In the genomic region with DNA sequence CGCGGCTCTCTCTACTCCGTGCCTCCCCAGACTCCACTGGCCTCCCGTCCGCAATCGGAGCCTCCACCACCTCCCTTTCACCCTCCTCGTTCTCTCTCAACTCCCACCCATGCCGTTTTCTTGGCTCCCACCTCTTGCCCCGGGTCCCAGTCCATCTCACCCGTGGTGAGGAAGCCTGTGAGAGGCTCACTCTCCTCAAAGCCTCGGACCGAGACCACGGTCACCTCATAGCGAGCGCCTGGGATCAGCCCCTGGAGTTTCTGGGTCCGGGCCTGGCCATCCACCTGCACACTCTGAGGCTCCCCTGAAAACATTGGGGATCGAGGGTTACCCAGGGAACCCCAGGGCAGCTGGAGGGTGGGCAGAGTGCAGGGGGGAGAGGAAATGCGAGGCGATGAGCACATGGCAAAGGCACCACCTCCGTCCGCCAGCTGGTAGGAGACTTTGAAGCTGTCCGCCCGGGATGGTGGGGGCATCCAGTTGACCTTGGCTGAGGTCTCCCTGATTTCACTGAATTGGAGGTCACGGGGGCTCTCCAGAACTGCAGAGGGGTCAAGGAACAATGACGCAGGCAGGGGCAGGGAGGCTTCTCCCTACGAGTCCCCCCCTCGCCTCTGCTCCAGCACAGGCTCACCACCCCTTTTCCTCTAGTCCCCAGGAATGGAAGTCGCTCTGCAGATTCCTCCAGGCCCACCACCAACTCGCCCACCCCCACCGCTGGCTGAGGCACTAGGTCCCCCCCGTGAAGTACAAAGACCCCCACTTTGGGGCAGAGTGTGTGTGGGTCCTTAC, we compare ENCODE assay signal across 1 cellular context.
A peak's percentile ranks its signal among the peaks of the same experiment; 100 is the strongest.
TF ChIP-seq lines count a peak whose summit lies in the region.

No MANE protein-coding gene starts in this region.

TF ChIP-seq in HepG2, 621 proteins besides CTCF, POLR2A, EP300 and RAD21:
- peak; percentile 70 for TF ChIP-seq AGO1 (IDR thresholded peaks at IDR 0.05; ENCODE audit: low read depth, low read length, poor library complexity, severe bottlenecking)
